Comparison of ENCODE assay signal across 1 cellular context in the genomic region with DNA sequence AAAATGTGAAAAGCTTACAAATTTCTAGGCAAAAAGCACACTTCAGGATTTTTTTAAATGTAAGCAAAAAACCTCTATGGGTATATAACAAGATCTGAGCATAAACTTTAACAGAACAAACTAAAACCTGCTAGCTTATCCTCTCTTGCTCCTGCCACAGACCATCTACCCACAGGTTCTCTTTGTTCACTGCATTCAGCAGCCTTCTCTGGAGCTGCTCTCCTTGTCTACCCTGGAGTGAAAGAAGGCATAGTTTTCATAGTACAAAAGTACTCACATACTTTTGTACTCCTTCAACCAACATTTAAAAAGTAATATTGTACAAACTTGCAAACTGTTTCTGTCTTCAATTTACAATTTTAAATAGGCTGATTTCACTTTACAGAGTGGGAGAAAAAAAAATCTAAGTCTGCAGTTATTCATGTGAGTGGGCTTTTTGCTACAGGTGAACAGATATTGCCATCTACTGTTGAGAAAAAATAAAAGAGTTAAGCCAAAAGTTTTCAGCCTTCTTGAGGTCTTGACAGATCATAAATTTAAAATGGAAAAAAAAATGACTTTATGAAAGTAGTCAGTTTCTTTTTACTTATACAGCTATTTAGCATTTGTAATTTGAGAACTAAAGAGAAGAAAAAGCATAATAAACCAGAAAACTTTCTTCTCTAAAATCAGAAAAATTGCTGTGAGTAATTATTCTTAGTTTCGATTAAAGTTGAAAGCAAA.
TF ChIP-seq lines count a peak whose summit lies in the region.

No MANE protein-coding gene starts in this region.

TF ChIP-seq in endothelial cell of umbilical vein, 7 proteins besides CTCF, POLR2A, EP300 and RAD21:
- TF ChIP-seq JUN (IDR thresholded peaks at IDR 0.05; ENCODE audit: borderline replicate concordance, insufficient read depth, insufficient read length, low read depth) (no peak), EZH2 (IDR thresholded peaks at IDR 0.05; ENCODE audit: borderline replicate concordance, low read depth, low read length, severe bottlenecking) (no peak), GATA2 (IDR thresholded peaks at IDR 0.05; ENCODE audit: insufficient read depth, insufficient read length, low read depth, low read length) (no peak), FOS (IDR thresholded peaks at IDR 0.05; ENCODE audit: borderline replicate concordance, insufficient read depth, low read length) (no peak), POLR2AphosphoS5 (IDR thresholded peaks at IDR 0.05; ENCODE audit: insufficient read depth, low read depth, low read length) (no peak), MYC (IDR thresholded peaks at IDR 0.05; ENCODE audit: low read depth, low read length) (no peak)
- TF ChIP-seq, protein P1, sequence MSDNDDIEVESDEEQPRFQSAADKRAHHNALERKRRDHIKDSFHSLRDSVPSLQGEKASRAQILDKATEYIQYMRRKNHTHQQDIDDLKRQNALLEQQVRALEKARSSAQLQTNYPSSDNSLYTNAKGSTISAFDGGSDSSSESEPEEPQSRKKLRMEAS (IDR thresholded peaks at IDR 0.05; ENCODE audit: insufficient read depth, insufficient read length): no peak
